Comparison of ENCODE assay signal across 8 cellular contexts in the genomic region with DNA sequence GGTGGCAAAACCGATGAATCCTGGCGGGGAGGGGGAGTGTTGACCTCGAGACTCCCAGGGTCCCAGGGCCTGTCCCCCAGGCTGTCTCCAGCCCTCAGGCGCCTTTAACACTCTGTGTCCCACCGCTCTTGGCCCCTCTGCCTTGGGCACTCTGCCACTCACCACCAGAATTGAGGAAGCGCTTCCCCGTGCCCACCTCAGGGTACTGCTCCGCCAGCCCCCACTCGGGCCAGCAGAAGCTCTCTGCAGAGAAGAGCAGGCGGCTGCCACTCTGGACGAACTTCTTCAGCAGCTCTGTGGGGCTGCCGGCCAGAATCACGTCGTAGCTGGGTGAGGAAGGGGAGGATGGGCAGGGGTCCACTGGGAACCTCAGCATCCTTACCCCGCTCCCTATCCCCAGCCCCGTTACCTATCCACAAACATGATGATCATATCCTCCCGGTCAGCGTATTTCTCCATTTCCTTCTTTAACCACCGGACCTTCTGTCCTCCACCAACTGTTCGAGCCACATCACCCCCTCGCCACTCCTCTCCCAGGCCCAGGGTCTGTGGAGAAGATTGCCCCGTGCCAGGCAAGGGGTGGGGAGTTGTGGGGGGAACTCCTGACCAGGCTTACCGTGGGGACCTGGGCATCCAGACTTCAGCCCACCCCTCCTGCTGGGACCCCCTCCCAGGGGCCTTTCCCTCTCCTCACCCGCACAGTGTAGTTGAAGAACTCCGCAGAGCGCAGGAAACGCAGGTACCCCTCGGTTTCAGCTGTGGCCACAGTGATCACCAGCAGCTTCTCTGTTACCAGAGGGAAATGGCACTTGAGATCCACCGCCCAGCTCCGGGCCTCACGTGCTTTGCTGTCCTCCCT. TPM values are rescaled to one million over a fixed set of nuclear protein-coding genes. Genes with fewer than 3 reads are reported as not detected.
DNase-seq lines count a peak whose midpoint lies in the region; ATAC-seq and TF ChIP-seq lines count a peak whose summit lies in the region.

No MANE protein-coding gene starts in this region.

- BruUV-seq in OCI-LY7 (replicated peaks; lab: Mats Ljungman, UMichigan): no TSS peak

- peak overlapping the region; percentile 94 for H3K4me3 Mint-ChIP-seq in endothelial cell (ENCODE audit: unreplicated experiment)

- intact Hi-C loops in OCI-LY7 (cut with micrococcal nuclease; ENCODE audit: unreplicated experiment): no loop called here

- DNase-seq in ELR (ENCODE audit: low read depth) (peak; percentile 39), OCI-LY7 (ENCODE audit: low spot score) (no peak), endothelial cell (ENCODE audit: low spot score) (no peak), NCI-H446 (lab: John Stamatoyannopoulos, UW) (no peak), NCI-H2171 (lab: John Stamatoyannopoulos, UW) (no peak), NCI-H128 (lab: John Stamatoyannopoulos, UW; ENCODE audit: unreplicated experiment) (no peak)

- peaks cover 18% of the 10 kb centered on the region for H3K4me1 ChIP-seq in OCI-LY7 (ENCODE audit: insufficient read depth, low read length, poor library complexity, severe bottlenecking)
- peaks cover 19 to 23% of the 10 kb centered on the region in 2 experiments for H3K4me1 ChIP-seq in neutrophil (ENCODE audit: control insufficient read depth in 1 of 2, insufficient read depth in 1 of 2, low read depth in 1 of 2, low read length in 1 of 2)

- H3K36me3 ChIP-seq in OCI-LY7 (ENCODE audit: insufficient read depth, low read length): no peaks in the 10 kb centered on the region
- peaks cover 14% of the 10 kb centered on the region for H3K36me3 ChIP-seq in neutrophil

- H2AFZ ChIP-seq in OCI-LY7 (ENCODE audit: low read length): peak overlapping the region; percentile 98; the same call in 1 of the 2 replicates

- H3K9me3 Mint-ChIP-seq in endothelial cell (ENCODE audit: unreplicated experiment): no peaks in the 10 kb centered on the region

- H3K4me2 ChIP-seq in OCI-LY7 (ENCODE audit: low read length): peak overlapping the region; percentile 100

- CTCF ChIA-PET in OCI-LY7 (lab: Charles Lee; ENCODE audit: unreplicated experiment): interaction anchor here (1.0 kb wide), 1 partner anchor 24 kb away, joined by 8 read pairs; no protein-coding TSS in a partner anchor

- H3K27ac ChIP-seq in OCI-LY7 (ENCODE audit: low read depth, low read length, poor library complexity, severe bottlenecking): no peak overlapping the region
- H3K27ac ChIP-seq in neutrophil: peak overlapping the region; percentile 93

- peaks cover 12% of the 10 kb centered on the region for H3K4me1 Mint-ChIP-seq in endothelial cell (ENCODE audit: unreplicated experiment)

- TF ChIP-seq CTCF in OCI-LY7 (conservative IDR thresholded peaks at IDR 0.05; ENCODE audit: low read length) (no peak), endothelial cell (IDR thresholded peaks at IDR 0.05; ENCODE audit: unreplicated experiment) (no peak), neutrophil (IDR thresholded peaks at IDR 0.05) (no peak)

- POLR2A ChIA-PET in OCI-LY7 (lab: Charles Lee): interaction anchor here (1.1 kb wide), 1 partner anchor 32 kb away, joined by 3 read pairs; no protein-coding TSS in a partner anchor

- no peaks in the 10 kb centered on the region for H4K20me1 ChIP-seq in OCI-LY7 (ENCODE audit: insufficient read depth, low read length)

- H3K36me3 Mint-ChIP-seq in endothelial cell (ENCODE audit: low read depth, unreplicated experiment): no peaks in the 10 kb centered on the region

- H3K79me2 ChIP-seq in OCI-LY7 (ENCODE audit: insufficient read depth, low read depth, low read length): no peaks in the 10 kb centered on the region

- H3K27ac Mint-ChIP-seq in endothelial cell (ENCODE audit: unreplicated experiment): peak overlapping the region; percentile 74

- no peak for ATAC-seq in HG03280 (IDR thresholded peaks at IDR 0.05; ENCODE audit: unreplicated experiment)

- H3K4me3 ChIP-seq in OCI-LY7 (ENCODE audit: low read depth, low read length, poor library complexity, severe bottlenecking) (peak overlapping the region; percentile 95), neutrophil (ENCODE audit: low read depth in 1 of 2, low read length in 1 of 2) (peak overlapping the region; percentile 88 to 100)

- H3K27me3 ChIP-seq in neutrophil: no peaks in the 10 kb centered on the region

- peaks cover 15% of the 10 kb centered on the region for H3K27me3 Mint-ChIP-seq in endothelial cell (ENCODE audit: unreplicated experiment)

- H3K9me2 ChIP-seq in OCI-LY7 (ENCODE audit: insufficient read depth, low read length): no peaks in the 10 kb centered on the region

- H3K9me3 ChIP-seq in OCI-LY7 (ENCODE audit: low read length) (no peaks in the 10 kb centered on the region), neutrophil (no peaks in the 10 kb centered on the region)

RNA-seq across cellular contexts. Expression of a gene that starts 1.2 kb away (rescaled TPM):
- 9.2 and 12.1 TPM in 2 replicates for total RNA-seq in OCI-LY7 (2014; rRNA removed; shearing (Covaris generic))
- total RNA-seq in OCI-LY7 (2022) (25.0 and 30.5 TPM in 2 replicates), endothelial cell (ENCODE audit: unreplicated experiment) (73.0 TPM)

RNA-seq across cellular contexts. Expression of a gene that starts 1.7 kb away (rescaled TPM):
- 63.8 and 77.3 TPM in 2 replicates for total RNA-seq in OCI-LY7 (2014; rRNA removed; shearing (Covaris generic))
- total RNA-seq in OCI-LY7 (2022): 40.8 and 44.3 TPM in 2 replicates
- 71.5 TPM for total RNA-seq in endothelial cell (ENCODE audit: unreplicated experiment)

RNA-seq across cellular contexts. Expression of a gene that starts 15.4 kb away (rescaled TPM):
- not detected in 2 replicates for total RNA-seq in OCI-LY7 (2014; rRNA removed; shearing (Covaris generic))
- total RNA-seq in OCI-LY7 (2022) (not detected in 2 replicates), endothelial cell (ENCODE audit: unreplicated experiment) (not detected)

RNA-seq across cellular contexts. Expression of a gene that starts 21.4 kb away (rescaled TPM):
- 15.9 and 17.8 TPM in 2 replicates for total RNA-seq in OCI-LY7 (2014; rRNA removed; shearing (Covaris generic))
- total RNA-seq in OCI-LY7 (2022) (31.9 and 34.8 TPM in 2 replicates), endothelial cell (ENCODE audit: unreplicated experiment) (10.5 TPM)

RNA-seq across cellular contexts. Expression of a gene that starts 28.7 kb away (rescaled TPM):
- total RNA-seq in OCI-LY7 (2014; rRNA removed; shearing (Covaris generic)): 92.7 and 114 TPM in 2 replicates
- total RNA-seq in OCI-LY7 (2022) (93.4 and 102 TPM in 2 replicates), endothelial cell (ENCODE audit: unreplicated experiment) (150 TPM)
